In genomic region chrX:133302775-133303445, GRCh38 we compare ENCODE assay signal across 21 cellular contexts.
"Had no signal": no experiment of that assay in that cellular context is flagged by ENCODE, and none has a peak within 500 bp of the region (broad histone marks: within the 10 kb centered on the region; RNA-seq: fewer than 3 reads in every experiment).

No MANE protein-coding gene starts in this region.

- H3K27ac Mint-ChIP-seq: naive thymus-derived CD4-positive, alpha-beta T cell; stimulated activated memory B cell treated with anti-CD40 and anti-IgM and Interleukin-4, amounts not matched to agents 10 μg/mL and 1 μg/mL and 100 μg/mL, for 72 hours; stimulated activated naive CD8-positive, alpha-beta T cell treated with anti-CD3 and anti-CD28 coated beads, Interleukin-15, Interleukin-2, amounts not matched to agents 100 ng/mL and 50 ng/mL, for 24 hours had no signal

- H3K4me3 ChIP-seq: esophagus muscularis mucosa, gastrocnemius medialis, lung, spleen, tibial artery, upper lobe of right lung had no signal

- ATAC-seq: gastrocnemius medialis; left colon; left ventricle myocardium superior; naive thymus-derived CD4-positive, alpha-beta T cell; sciatic nerve; stimulated activated memory B cell treated with anti-CD40 and anti-IgM and Interleukin-4, amounts not matched to agents 10 μg/mL and 1 μg/mL and 100 μg/mL, for 72 hours; upper lobe of right lung had no signal

- H3K4me1 ChIP-seq: spleen, upper lobe of right lung had no signal

- H3K36me3 Mint-ChIP-seq: naive thymus-derived CD4-positive, alpha-beta T cell; stimulated activated memory B cell treated with anti-CD40 and anti-IgM and Interleukin-4, amounts not matched to agents 10 μg/mL and 1 μg/mL and 100 μg/mL, for 72 hours had no signal

- H3K27me3 ChIP-seq: esophagus muscularis mucosa, gastrocnemius medialis, tibial artery, upper lobe of right lung had no signal

- H3K4me3 Mint-ChIP-seq: naive thymus-derived CD4-positive, alpha-beta T cell; nephron progenitor cell; stimulated activated memory B cell treated with anti-CD40 and anti-IgM and Interleukin-4, amounts not matched to agents 10 μg/mL and 1 μg/mL and 100 μg/mL, for 72 hours; stimulated activated naive CD8-positive, alpha-beta T cell treated with anti-CD3 and anti-CD28 coated beads, Interleukin-15, Interleukin-2, amounts not matched to agents 100 ng/mL and 50 ng/mL, for 24 hours had no signal

- H3K4me1 Mint-ChIP-seq: naive thymus-derived CD4-positive, alpha-beta T cell; stimulated activated memory B cell treated with anti-CD40 and anti-IgM and Interleukin-4, amounts not matched to agents 10 μg/mL and 1 μg/mL and 100 μg/mL, for 72 hours had no signal

- DNase-seq: effector memory CD4-positive, alpha-beta T cell; gastrocnemius medialis; glutamatergic neuron; left colon; left ventricle myocardium superior; mesenchymal stem cell; naive thymus-derived CD4-positive, alpha-beta T cell; nephron progenitor cell; posterior cingulate gyrus; spleen; stimulated activated CD4-positive, alpha-beta T cell treated with anti-CD3 and anti-CD28 coated beads, Interleukin-15, amount 100 ng/mL, for 24 hours; stimulated activated CD4-positive, alpha-beta T cell treated with anti-CD3 and anti-CD28 coated beads, Interleukin-1b, Interleukin-23, amount 100 ng/mL, for 48 hours; stimulated activated CD4-positive, alpha-beta T cell treated with anti-CD3 and anti-CD28 coated beads, Interleukin-4, amount 100 ng/mL, for 24 hours; tibial artery; upper lobe of right lung had no signal

- H3K9me3 Mint-ChIP-seq: naive thymus-derived CD4-positive, alpha-beta T cell; nephron progenitor cell; stimulated activated naive CD8-positive, alpha-beta T cell treated with anti-CD3 and anti-CD28 coated beads, Interleukin-15, Interleukin-2, amounts not matched to agents 100 ng/mL and 50 ng/mL, for 24 hours had no signal

- H3K36me3 ChIP-seq: gastrocnemius medialis, spleen, upper lobe of right lung had no signal

- H3K9me3 ChIP-seq: esophagus muscularis mucosa, gastrocnemius medialis, spleen, tibial artery, upper lobe of right lung had no signal

- H3K27me3 Mint-ChIP-seq: naive thymus-derived CD4-positive, alpha-beta T cell; stimulated activated memory B cell treated with anti-CD40 and anti-IgM and Interleukin-4, amounts not matched to agents 10 μg/mL and 1 μg/mL and 100 μg/mL, for 72 hours; stimulated activated naive CD8-positive, alpha-beta T cell treated with anti-CD3 and anti-CD28 coated beads, Interleukin-15, Interleukin-2, amounts not matched to agents 100 ng/mL and 50 ng/mL, for 24 hours had no signal

- H3K27ac ChIP-seq: epithelial cell of prostate, esophagus muscularis mucosa, gastrocnemius medialis, spleen, tibial artery, upper lobe of right lung had no signal
